ENCODE assay signal across 10 cellular contexts in the genomic region with DNA sequence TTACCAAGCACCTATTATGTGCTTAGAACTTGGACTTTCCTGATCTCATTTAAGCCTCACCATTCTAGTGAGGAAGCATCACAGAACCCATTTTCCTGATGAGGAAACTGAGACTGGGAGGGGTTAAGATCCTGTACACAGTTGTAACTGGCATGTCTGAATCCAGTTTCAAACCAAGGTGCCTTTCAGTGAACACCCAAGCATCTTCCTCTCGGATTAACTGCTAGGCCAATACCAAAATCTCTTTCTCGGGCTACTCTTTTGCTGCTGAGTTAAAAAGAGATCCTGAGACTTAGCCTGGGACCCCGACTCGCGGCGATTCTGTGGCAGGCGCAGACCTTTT. TPM values are rescaled to one million over a fixed set of nuclear protein-coding genes. Genes with fewer than 3 reads are reported as not detected.
A peak's percentile ranks its signal among the peaks of the same experiment; 100 is the strongest.
DNase-seq lines count a peak whose midpoint lies in the region; ATAC-seq, FAIRE-seq and TF ChIP-seq lines count a peak whose summit lies in the region.
"Had no signal": no experiment of that assay in that cellular context is flagged by ENCODE, and none has a peak within 500 bp of the region (broad histone marks: within the 10 kb centered on the region; RNA-seq: fewer than 3 reads in every experiment).

No MANE protein-coding gene starts in this region.

- no peak for TF ChIP-seq POLR2A in spleen (IDR thresholded peaks at IDR 0.05)

- H3K9me3 ChIP-seq in astrocyte (ENCODE audit: insufficient read depth, low read depth, low read length) (no peaks in the 10 kb centered on the region), iPS-20b (ENCODE audit: insufficient read depth, low read depth, low read length) (no peaks in the 10 kb centered on the region), spleen (no peaks in the 10 kb centered on the region), SJCRH30 (replicated peaks) (no peaks in the 10 kb centered on the region)

- peaks cover 7% of the 10 kb centered on the region for H3K27me3 ChIP-seq in astrocyte (ENCODE audit: insufficient read depth, low read length)
- peaks cover 57% of the 10 kb centered on the region for H3K27me3 ChIP-seq in iPS-20b (ENCODE audit: insufficient read depth, low read length)
- peaks cover 0 to 64% (median 25%) of the 10 kb centered on the region in 7 donors for H3K27me3 ChIP-seq in spleen (replicated peaks in 1 of 7)
- no peaks in the 10 kb centered on the region; the same call in 1 of the 2 replicates for H3K27me3 ChIP-seq in SJCRH30

- ATAC-seq in HG03520 (IDR thresholded peaks at IDR 0.05; ENCODE audit: unreplicated experiment) = no peak

- H4K20me1 ChIP-seq in astrocyte (ENCODE audit: insufficient read depth, low read length) = peaks cover 39% of the 10 kb centered on the region

- H3K9ac ChIP-seq in astrocyte (ENCODE audit: low read length) (peak overlapping the region; percentile 56), iPS-20b (ENCODE audit: low read depth, low read length) (no peak overlapping the region)

- FAIRE-seq in astrocyte (lab: Jason Lieb, UNC) = no peak
- FAIRE-seq: GM12891 had no signal

- DNase-seq in HT-29 (ENCODE audit: low spot score) = peak; percentile 23
- no peak for DNase-seq in astrocyte (ENCODE audit: low read depth)
- DNase-seq in spleen = no peak
- DNase-seq in posterior cingulate gyrus = no peak
- DNase-seq in HPDE6-E6E7 (ENCODE audit: extremely low spot score) = no peak
- no peak for DNase-seq in SJCRH30

- peak overlapping the region; percentile 93 for H3K4me2 ChIP-seq in astrocyte (ENCODE audit: low read length)

- peak overlapping the region; percentile 65 for H2AFZ ChIP-seq in astrocyte (ENCODE audit: low read depth, low read length)

- H3K4me3 ChIP-seq in astrocyte (ENCODE audit: insufficient read depth, low read depth, low read length) (peak overlapping the region; percentile 35), iPS-20b (ENCODE audit: low read length) (peak overlapping the region; percentile 74; the same call in 1 of the 2 replicates), spleen (peak overlapping the region in 6 of 8 donors; percentile 34 to 63 (median 47)), SJCRH30 (no peak overlapping the region)

- peaks cover 42% of the 10 kb centered on the region for H3K27me3 Mint-ChIP-seq in astrocyte (ENCODE audit: low read depth, unreplicated experiment)

- intact Hi-C loops in spleen (cut with DNase I; ENCODE audit: low total_unique reads) (loop anchor here (10.0 kb wide), 1 partner anchor 84 kb away; the partner anchor contains the start of gene ABHD17C), posterior cingulate gyrus (cut with DNase I) (loop anchor here (2.0 to 10.0 kb wide), 2 partner anchors 84 to 192 kb away; partner anchors contain the start of gene ABHD17C)

- no peaks in the 10 kb centered on the region for H3K36me3 ChIP-seq in astrocyte (ENCODE audit: insufficient read depth, low read length)
- no peaks in the 10 kb centered on the region for H3K36me3 ChIP-seq in iPS-20b (ENCODE audit: insufficient read depth, low read depth, low read length)
- H3K36me3 ChIP-seq in spleen = no peaks in the 10 kb centered on the region
- H3K36me3 ChIP-seq in SJCRH30 = no peaks in the 10 kb centered on the region

- H3K9me3 Mint-ChIP-seq in astrocyte (ENCODE audit: unreplicated experiment) = no peaks in the 10 kb centered on the region
- H3K9me3 Mint-ChIP-seq: T-helper 1 cell treated with Interleukin-12 subunit alpha and Interleukin-12 subunit beta and Interleukin-4 antibody, amounts not matched to agents 30 μg/mL and 1 μg/mL, for 36 hours had no signal

- H3K27ac Mint-ChIP-seq in astrocyte (ENCODE audit: unreplicated experiment) = no peak overlapping the region
- H3K27ac Mint-ChIP-seq: T-helper 1 cell treated with Interleukin-12 subunit alpha and Interleukin-12 subunit beta and Interleukin-4 antibody, amounts not matched to agents 30 μg/mL and 1 μg/mL, for 36 hours had no signal

- TF ChIP-seq CTCF in astrocyte (IDR thresholded peaks at IDR 0.05; ENCODE audit: insufficient read depth, low read depth, low read length) (no peak), spleen (IDR thresholded peaks at IDR 0.05 in 8 of 11, conservative IDR thresholded peaks at IDR 0.05 in 3 of 11) (no peak)

- WGBS in spleen, 5 donors = 28 to 42% (median 35%) methylated on average over 6 to 7 of the region's 7 CpGs

- H3K27ac ChIP-seq in astrocyte (ENCODE audit: low read depth, low read length) (no peak overlapping the region), iPS-20b (ENCODE audit: low read length) (no peak overlapping the region), spleen (no peak overlapping the region), SJCRH30 (no peak overlapping the region)

- H3K4me1 Mint-ChIP-seq in astrocyte (ENCODE audit: low read depth, unreplicated experiment) = peaks cover 6% of the 10 kb centered on the region

- no peaks in the 10 kb centered on the region for H3K79me2 ChIP-seq in astrocyte (ENCODE audit: insufficient read depth, low read length)

- no peaks in the 10 kb centered on the region for H3K36me3 Mint-ChIP-seq in astrocyte (ENCODE audit: low read depth, unreplicated experiment)

- no peak overlapping the region for H3K4me3 Mint-ChIP-seq in astrocyte (ENCODE audit: unreplicated experiment)
- H3K4me3 Mint-ChIP-seq: T-helper 1 cell treated with Interleukin-12 subunit alpha and Interleukin-12 subunit beta and Interleukin-4 antibody, amounts not matched to agents 30 μg/mL and 1 μg/mL, for 36 hours had no signal

- H3K4me1 ChIP-seq in astrocyte (ENCODE audit: insufficient read depth, low read length) = peaks cover 31% of the 10 kb centered on the region
- H3K4me1 ChIP-seq in iPS-20b (ENCODE audit: insufficient read depth, low read length) = peaks cover 4% of the 10 kb centered on the region; the same call in 1 of the 2 replicates
- H3K4me1 ChIP-seq in spleen = peaks cover 16 to 56% (median 37%) of the 10 kb centered on the region in 6 donors
- no peaks in the 10 kb centered on the region for H3K4me1 ChIP-seq in SJCRH30

RNA-seq across cellular contexts. Expression of gene CEMIP, which starts 0.6 kb away (rescaled TPM):
- total RNA-seq in HT-29 (2014; rRNA removed; shearing (Covaris generic)) = 7.3 and 9.4 TPM in 2 replicates
- total RNA-seq in astrocyte (3.6 and 5.5 TPM in 2 replicates), spleen (1 to 10 TPM in 5 of 7 donors, under 1 TPM in 1, not detected in 1; 0.34 to 3.0 (median 2.0) TPM)
- under 1 TPM; 0.20 to 0.46 (median 0.22) TPM for polyA plus RNA-seq in spleen
- total RNA-seq in SJCRH30 (2014; rRNA removed; shearing (Covaris generic)) = 0.20 and 0.33 TPM in 2 replicates
